ENCODE assay signal across 13 cellular contexts in the genomic region with DNA sequence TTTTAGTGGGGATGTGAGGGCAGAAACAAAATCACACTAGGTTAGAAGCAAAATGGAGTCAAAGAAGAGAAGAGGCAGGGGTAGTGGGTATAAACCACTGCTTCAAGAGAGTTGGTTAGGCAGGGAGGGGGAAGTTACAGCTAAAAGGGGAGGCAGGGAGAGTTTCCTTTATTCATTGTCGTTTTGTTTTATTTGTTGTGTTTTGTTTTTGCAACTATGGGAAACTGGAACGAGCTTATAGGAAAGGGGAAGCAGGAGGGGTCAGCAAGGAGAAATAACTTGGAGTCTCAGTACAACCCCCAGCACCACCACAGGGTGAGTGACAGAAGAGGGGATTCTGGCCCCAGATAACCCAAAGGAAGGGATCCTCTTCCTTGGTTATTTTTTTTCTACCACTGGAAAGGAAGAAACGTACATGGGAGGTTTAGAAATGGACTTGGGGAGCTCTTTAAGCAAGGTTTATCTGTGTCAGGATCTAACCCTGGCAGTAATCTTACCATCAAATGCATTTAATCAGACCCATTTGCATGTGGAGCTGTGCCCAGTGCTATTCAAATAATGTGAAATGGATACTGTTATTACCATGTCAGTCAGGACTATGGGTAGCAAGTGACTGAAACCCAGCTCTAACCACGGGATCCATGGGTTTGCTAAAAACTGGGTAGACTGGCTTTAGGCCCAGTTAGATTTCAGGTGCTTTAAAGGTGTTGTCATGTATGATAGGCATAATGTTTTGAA.
DNase-seq lines count a peak whose midpoint lies in the region; ATAC-seq and TF ChIP-seq lines count a peak whose summit lies in the region.
"Had no signal": no experiment of that assay in that cellular context is flagged by ENCODE, and none has a peak within 500 bp of the region (broad histone marks: within the 10 kb centered on the region; RNA-seq: fewer than 3 reads in every experiment).

No MANE protein-coding gene starts in this region.

- intact Hi-C loops in heart left ventricle (cut with DNase I) (loop anchor here in 3 of 10 donors (5.0 kb wide), 2 partner anchors 36 to 41 kb away; no protein-coding TSS in a partner anchor), Right ventricle myocardium inferior (cut with DNase I) (loop anchor here (1.0 kb wide), 1 partner anchor 19 kb away; no protein-coding TSS in a partner anchor), lower lobe of right lung (cut with DNase I) (no loop called here)

- 28 to 32% (median 31%) methylated on average over 4 of the region's 4 CpGs for WGBS in heart left ventricle, 4 donors
- WGBS in upper lobe of left lung, 2 donors = 50 to 55% methylated on average over 4 of the region's 4 CpGs
- WGBS in smooth muscle cell (ENCODE audit: low lambda C conversion rate) = 89% methylated on average over 4 of the region's 4 CpGs

- no peaks in the 10 kb centered on the region for H3K9me2 ChIP-seq in MM.1S (replicated peaks; ENCODE audit: insufficient read depth, low read length)

- H3K4me1 ChIP-seq in heart left ventricle (peaks cover 5 to 68% (median 48%) of the 10 kb centered on the region in 12 donors), MM.1S (ENCODE audit: low read length) (peaks cover 53% of the 10 kb centered on the region), lower lobe of right lung (peaks cover 46% of the 10 kb centered on the region), upper lobe of left lung (peaks cover 28 to 48% (median 35%) of the 10 kb centered on the region in 4 donors), smooth muscle cell (ENCODE audit: low read depth) (peaks cover 8% of the 10 kb centered on the region)

- H3K9me3 ChIP-seq in heart left ventricle (no peaks in the 10 kb centered on the region), MM.1S (replicated peaks; ENCODE audit: insufficient read depth, low read length) (no peaks in the 10 kb centered on the region), lower lobe of right lung (no peaks in the 10 kb centered on the region), upper lobe of left lung (no peaks in the 10 kb centered on the region), smooth muscle cell (replicated peaks; ENCODE audit: low read depth) (no peaks in the 10 kb centered on the region)
- H3K9me3 ChIP-seq: right lobe of liver, uterus had no signal

- no peaks in the 10 kb centered on the region for H3K36me3 ChIP-seq in heart left ventricle
- no peaks in the 10 kb centered on the region for H3K36me3 ChIP-seq in MM.1S (replicated peaks; ENCODE audit: insufficient read depth, low read length)
- H3K36me3 ChIP-seq in lower lobe of right lung = no peaks in the 10 kb centered on the region
- no peaks in the 10 kb centered on the region for H3K36me3 ChIP-seq in upper lobe of left lung
- H3K36me3 ChIP-seq in smooth muscle cell (ENCODE audit: low read depth) = no peaks in the 10 kb centered on the region
- H3K36me3 ChIP-seq: right lobe of liver, uterus had no signal

- TF ChIP-seq CTCF in heart left ventricle (IDR thresholded peaks at IDR 0.05) (no peak), MM.1S (IDR thresholded peaks at IDR 0.05; ENCODE audit: low read length) (no peak), lower lobe of right lung (IDR thresholded peaks at IDR 0.05) (no peak), upper lobe of left lung (IDR thresholded peaks at IDR 0.05) (no peak), smooth muscle cell (IDR thresholded peaks at IDR 0.05; ENCODE audit: borderline replicate concordance, insufficient read depth, poor library complexity, severe bottlenecking) (no peak)

- no peaks in the 10 kb centered on the region for H3K27me3 ChIP-seq in heart left ventricle
- no peaks in the 10 kb centered on the region for H3K27me3 ChIP-seq in MM.1S (replicated peaks; ENCODE audit: insufficient read depth, low read length)
- H3K27me3 ChIP-seq in lower lobe of right lung (ENCODE audit: low read depth) = no peaks in the 10 kb centered on the region
- H3K27me3 ChIP-seq in upper lobe of left lung = no peaks in the 10 kb centered on the region
- no peaks in the 10 kb centered on the region for H3K27me3 ChIP-seq in smooth muscle cell (ENCODE audit: low read depth)
- H3K27me3 ChIP-seq: right lobe of liver, uterus had no signal

- H3K4me2 ChIP-seq in MM.1S (ENCODE audit: low read depth, low read length) (peak overlapping the region; percentile 10; the same call in 1 of the 2 replicates), smooth muscle cell (no peak overlapping the region)

- H2AFZ ChIP-seq in MM.1S (ENCODE audit: low read length) = no peak overlapping the region
- H2AFZ ChIP-seq in smooth muscle cell (ENCODE audit: low read depth) = no peak overlapping the region

- H3F3A ChIP-seq in MM.1S (ENCODE audit: insufficient read depth, low read length) = peaks cover 56% of the 10 kb centered on the region
- peaks cover 12% of the 10 kb centered on the region for H3F3A ChIP-seq in smooth muscle cell (ENCODE audit: low read depth)

- DNase-seq in heart left ventricle = no peak
- DNase-seq in Right ventricle myocardium inferior (ENCODE audit: missing footprints) = no peak
- peak; percentile 30 for DNase-seq in MM.1S
- DNase-seq in lower lobe of right lung = no peak
- DNase-seq in upper lobe of left lung = no peak
- DNase-seq in smooth muscle cell (lab: John Stamatoyannopoulos, UW; ENCODE audit: unreplicated experiment) = no peak
- no peak for DNase-seq in NCI-H82 treated with DMSO at 0.1 percent for 48 hours (lab: John Stamatoyannopoulos, UW; ENCODE audit: unreplicated experiment)
- no peak for DNase-seq in medulla oblongata (ENCODE audit: extremely low spot score)
- DNase-seq: activated T-cell treated with anti-CD3 and anti-CD28 coated beads, Interleukin-2, amount 50 U/mL, for 24 hours; NCI-H1105; right lobe of liver; stimulated activated CD4-positive, alpha-beta T cell treated with anti-CD3 and anti-CD28 coated beads, Interleukin-4, amount 100 ng/mL, for 24 hours; uterus had no signal

- TF ChIP-seq POLR2A in heart left ventricle (IDR thresholded peaks at IDR 0.05) (no peak), upper lobe of left lung (IDR thresholded peaks at IDR 0.05) (no peak)

- H3K9ac ChIP-seq in MM.1S (ENCODE audit: low read length) (no peak overlapping the region), smooth muscle cell (ENCODE audit: low read depth) (no peak overlapping the region)

- H3K27ac ChIP-seq in heart left ventricle (peak overlapping the region; percentile 96 to 100 (median 99)), MM.1S (ENCODE audit: low read length) (peak overlapping the region; percentile 77; the same call in 1 of the 2 replicates), lower lobe of right lung (peak overlapping the region; percentile 100), upper lobe of left lung (peak overlapping the region in 3 of 4 donors; percentile 98 to 100 (median 99)), smooth muscle cell (ENCODE audit: low read depth) (no peak overlapping the region)

- peak overlapping the region; percentile 20 to 73 (median 61) for H3K4me3 ChIP-seq in heart left ventricle
- no peak overlapping the region for H3K4me3 ChIP-seq in MM.1S (ENCODE audit: low read length)
- no peak overlapping the region for H3K4me3 ChIP-seq in lower lobe of right lung
- H3K4me3 ChIP-seq in upper lobe of left lung = no peak overlapping the region
- H3K4me3 ChIP-seq in smooth muscle cell = no peak overlapping the region
- H3K4me3 ChIP-seq: right lobe of liver, uterus had no signal

- TF ChIP-seq EP300 in upper lobe of left lung (IDR thresholded peaks at IDR 0.05) = no peak

- ATAC-seq in heart left ventricle (no peak), Right ventricle myocardium inferior (no peak), lower lobe of right lung (no peak), upper lobe of left lung (ENCODE audit: low FRiP score in 2 of 2) (no peak)
- ATAC-seq: right lobe of liver had no signal

- H3K79me2 ChIP-seq in MM.1S (ENCODE audit: low read length) = no peaks in the 10 kb centered on the region
- H3K79me2 ChIP-seq in smooth muscle cell (ENCODE audit: low read depth) = no peaks in the 10 kb centered on the region

- no peaks in the 10 kb centered on the region for H4K20me1 ChIP-seq in MM.1S (ENCODE audit: insufficient read depth, low read length)
- H4K20me1 ChIP-seq in smooth muscle cell (ENCODE audit: low read depth) = no peaks in the 10 kb centered on the region

Comparison
In these comparisons a context has a peak if more than half of its experiments do, and no peak if none do; other contexts are left out.
1. H3K4me3 ChIP-seq: peak in heart left ventricle (12 of 12); none in MM.1S (single experiment), lower lobe of right lung (single experiment), upper lobe of left lung (0 of 4) and smooth muscle cell (single experiment).